ENCODE assay signal across 19 cellular contexts in genomic region chr4:81736324-81736723, GRCh38.
DNase-seq lines count a peak whose midpoint lies in the region; ATAC-seq and TF ChIP-seq lines count a peak whose summit lies in the region.
"Had no signal": no experiment of that assay in that cellular context is flagged by ENCODE, and none has a peak within 500 bp of the region (broad histone marks: within the 10 kb centered on the region; RNA-seq: fewer than 3 reads in every experiment).

No MANE protein-coding gene starts in this region.

- TF ChIP-seq CTCF in left ventricle myocardium inferior (IDR thresholded peaks at IDR 0.05; ENCODE audit: borderline replicate concordance), result peak; percentile 8
- peak; percentile 60 for TF ChIP-seq CTCF in endodermal cell (conservative IDR thresholded peaks at IDR 0.05)
- TF ChIP-seq CTCF in upper lobe of left lung (IDR thresholded peaks at IDR 0.05), result no peak

- H2AK5ac ChIP-seq in neuronal stem cell (ENCODE audit: low read depth, low read length), result no peak overlapping the region

- no peak for DNase-seq in left ventricle myocardium inferior
- no peak for DNase-seq in cardiac septum (ENCODE audit: low spot score)
- DNase-seq in OCI-M1 (lab: John Stamatoyannopoulos, UW), result peak; percentile 4
- DNase-seq in endodermal cell, result peak; percentile 60
- no peak for DNase-seq in neuronal stem cell (ENCODE audit: low spot score)
- no peak for DNase-seq in upper lobe of left lung
- DNase-seq in naive thymus-derived CD8-positive, alpha-beta T cell, result no peak
- DNase-seq in right cardiac atrium, result no peak
- DNase-seq: Calu3; CD8-positive, alpha-beta T cell; NCI-H1417 treated with DMSO at 0.1 percent for 48 hours; NCI-H1930; NCI-H2171; NCI-H446; NCI-H526 treated with DMSO at 0.1 percent for 48 hours; NK-92 treated with Interleukin-12 subunit alpha and Interleukin-12 subunit beta, amount 100 ng/mL, for 24 hours; Right ventricle myocardium superior had no signal

- no peak for TF ChIP-seq EP300 in upper lobe of left lung (IDR thresholded peaks at IDR 0.05)

- H2BK120ac ChIP-seq in neuronal stem cell (ENCODE audit: low read depth, low read length), result no peak overlapping the region

- no peak overlapping the region for H3K4me2 ChIP-seq in neuronal stem cell (ENCODE audit: insufficient read depth, low read length, poor library complexity, severe bottlenecking)
- H3K4me2 ChIP-seq: BLaER1 treated with 17β-estradiol and CSF1 and Interleukin-3, amounts not matched to agents 10 nM and 100 nM; KMS-11 had no signal

- no peak overlapping the region for H4K8ac ChIP-seq in neuronal stem cell (ENCODE audit: low read depth, low read length)

- H3K36me3 Mint-ChIP-seq in endodermal cell (ENCODE audit: low read depth), result no peaks in the 10 kb centered on the region
- no peaks in the 10 kb centered on the region for H3K36me3 Mint-ChIP-seq in naive thymus-derived CD8-positive, alpha-beta T cell
- H3K36me3 Mint-ChIP-seq: CD8-positive, alpha-beta T cell had no signal

- H2BK5ac ChIP-seq in neuronal stem cell (ENCODE audit: low read length), result no peak overlapping the region

- H3K4me1 Mint-ChIP-seq in endodermal cell, result no peaks in the 10 kb centered on the region
- H3K4me1 Mint-ChIP-seq in naive thymus-derived CD8-positive, alpha-beta T cell, result peaks cover 0 to 6% (median under 1%) of the 10 kb centered on the region in 4 donors

- no peaks in the 10 kb centered on the region for H3K79me1 ChIP-seq in neuronal stem cell (ENCODE audit: low read depth, low read length)

- H2AFZ ChIP-seq in neuronal stem cell (ENCODE audit: low read length), result no peak overlapping the region

- H3K9me3 ChIP-seq in left ventricle myocardium inferior (replicated peaks), result no peaks in the 10 kb centered on the region
- H3K9me3 ChIP-seq in endodermal cell (ENCODE audit: control insufficient read depth, low read length), result no peaks in the 10 kb centered on the region
- no peaks in the 10 kb centered on the region for H3K9me3 ChIP-seq in neuronal stem cell (replicated peaks in 1 of 2; ENCODE audit: control insufficient read depth in 2 of 2, insufficient read depth in 1 of 2, low read depth in 1 of 2, low read length in 2 of 2)
- no peaks in the 10 kb centered on the region for H3K9me3 ChIP-seq in upper lobe of left lung
- H3K9me3 ChIP-seq in right cardiac atrium (ENCODE audit: control insufficient read depth, low read length), result no peaks in the 10 kb centered on the region
- H3K9me3 ChIP-seq: BLaER1 treated with 17β-estradiol and CSF1 and Interleukin-3, amounts not matched to agents 10 nM and 100 nM had no signal

- no peak overlapping the region for H3K4ac ChIP-seq in neuronal stem cell (ENCODE audit: low read length)

- H2BK12ac ChIP-seq in neuronal stem cell (ENCODE audit: low read length), result no peak overlapping the region

- H3K27me3 Mint-ChIP-seq in endodermal cell (ENCODE audit: insufficient read depth), result no peaks in the 10 kb centered on the region
- H3K27me3 Mint-ChIP-seq in naive thymus-derived CD8-positive, alpha-beta T cell, result no peaks in the 10 kb centered on the region

- H3K9me3 Mint-ChIP-seq in endodermal cell, result no peaks in the 10 kb centered on the region
- no peaks in the 10 kb centered on the region for H3K9me3 Mint-ChIP-seq in naive thymus-derived CD8-positive, alpha-beta T cell
- H3K9me3 Mint-ChIP-seq: CD8-positive, alpha-beta T cell had no signal

- POLR2A ChIA-PET in naive thymus-derived CD8-positive, alpha-beta T cell (lab: Charles Lee), result no interaction called here

- H3K36me3 ChIP-seq in left ventricle myocardium inferior (no peaks in the 10 kb centered on the region), endodermal cell (ENCODE audit: control insufficient read depth, insufficient read depth, low read length) (no peaks in the 10 kb centered on the region), neuronal stem cell (replicated peaks in 1 of 2; ENCODE audit: control insufficient read depth in 2 of 2, insufficient read depth in 2 of 2, low read length in 2 of 2) (no peaks in the 10 kb centered on the region), upper lobe of left lung (no peaks in the 10 kb centered on the region)
- H3K36me3 ChIP-seq: BLaER1 treated with 17β-estradiol and CSF1 and Interleukin-3, amounts not matched to agents 10 nM and 100 nM had no signal

- no peak overlapping the region for H3K23ac ChIP-seq in neuronal stem cell (ENCODE audit: low read depth, low read length, poor library complexity)

- no peak overlapping the region for H3K27ac Mint-ChIP-seq in endodermal cell
- H3K27ac Mint-ChIP-seq in naive thymus-derived CD8-positive, alpha-beta T cell, result no peak overlapping the region
- H3K27ac Mint-ChIP-seq: CD8-positive, alpha-beta T cell had no signal

- H3K18ac ChIP-seq in neuronal stem cell (ENCODE audit: low read length), result peak overlapping the region; percentile 51

- H3K27ac ChIP-seq in left ventricle myocardium inferior (replicated peaks) (no peak overlapping the region), endodermal cell (ENCODE audit: low read depth, low read length) (no peak overlapping the region), neuronal stem cell (replicated peaks; ENCODE audit: low read length) (no peak overlapping the region), upper lobe of left lung (no peak overlapping the region), right cardiac atrium (ENCODE audit: low read length) (no peak overlapping the region)
- H3K27ac ChIP-seq: BLaER1 treated with 17β-estradiol and CSF1 and Interleukin-3, amounts not matched to agents 10 nM and 100 nM; KMS-11 had no signal

- no peak overlapping the region for H3K4me3 Mint-ChIP-seq in endodermal cell
- H3K4me3 Mint-ChIP-seq in naive thymus-derived CD8-positive, alpha-beta T cell, result no peak overlapping the region
- H3K4me3 Mint-ChIP-seq: CD8-positive, alpha-beta T cell had no signal

- H3K27me3 ChIP-seq in left ventricle myocardium inferior (ENCODE audit: low read depth) (no peaks in the 10 kb centered on the region), endodermal cell (ENCODE audit: control insufficient read depth, insufficient read depth, low read length, poor library complexity, severe bottlenecking) (no peaks in the 10 kb centered on the region), neuronal stem cell (ENCODE audit: control insufficient read depth in 3 of 3, insufficient read depth in 3 of 3, low read depth in 1 of 3, low read length in 3 of 3) (no peaks in the 10 kb centered on the region), upper lobe of left lung (no peaks in the 10 kb centered on the region), right cardiac atrium (ENCODE audit: control insufficient read depth, insufficient read depth) (no peaks in the 10 kb centered on the region)
- H3K27me3 ChIP-seq: BLaER1 treated with 17β-estradiol and CSF1 and Interleukin-3, amounts not matched to agents 10 nM and 100 nM had no signal

- H3K14ac ChIP-seq in neuronal stem cell (ENCODE audit: low read length), result no peak overlapping the region

- ATAC-seq in upper lobe of left lung (ENCODE audit: low FRiP score in 2 of 2) (no peak), right cardiac atrium (no peak)
- no peak for ATAC-seq in naive thymus-derived CD8-positive, alpha-beta T cell
- ATAC-seq: CD8-positive, alpha-beta T cell had no signal

- no peak overlapping the region for H2BK15ac ChIP-seq in neuronal stem cell (ENCODE audit: low read length)

- intact Hi-C loops in left ventricle myocardium inferior (cut with micrococcal nuclease) (no loop called here), cardiac septum (cut with DNase I) (loop anchor here (10.0 kb wide), 1 partner anchor 108 kb away; no protein-coding TSS in a partner anchor), right cardiac atrium (cut with DNase I) (no loop called here)

- H3K4me1 ChIP-seq in left ventricle myocardium inferior (no peaks in the 10 kb centered on the region), endodermal cell (ENCODE audit: control insufficient read depth, insufficient read depth, low read length) (no peaks in the 10 kb centered on the region), neuronal stem cell (ENCODE audit: control insufficient read depth in 2 of 2, insufficient read depth in 1 of 2, low read depth in 1 of 2, low read length in 2 of 2) (peaks cover 0 to 2% of the 10 kb centered on the region in 2 donors), upper lobe of left lung (no peaks in the 10 kb centered on the region), right cardiac atrium (ENCODE audit: control insufficient read depth, insufficient read depth, low read length) (no peaks in the 10 kb centered on the region)

- H3K9ac ChIP-seq in endodermal cell (ENCODE audit: extremely low read depth, low read length, poor library complexity, severe bottlenecking), result no peak overlapping the region
- H3K9ac ChIP-seq in neuronal stem cell (ENCODE audit: low read depth, low read length, poor library complexity), result no peak overlapping the region
- H3K9ac ChIP-seq: BLaER1 treated with 17β-estradiol and CSF1 and Interleukin-3, amounts not matched to agents 10 nM and 100 nM; KMS-11 had no signal

- H4K91ac ChIP-seq in neuronal stem cell (ENCODE audit: low read depth, low read length, poor library complexity), result no peak overlapping the region

- no peak for TF ChIP-seq POLR2A in upper lobe of left lung (IDR thresholded peaks at IDR 0.05)

- H3K4me3 ChIP-seq in left ventricle myocardium inferior (no peak overlapping the region), endodermal cell (ENCODE audit: low read length) (no peak overlapping the region), neuronal stem cell (ENCODE audit: low read length in 2 of 2) (no peak overlapping the region), upper lobe of left lung (no peak overlapping the region), right cardiac atrium (ENCODE audit: low read length) (no peak overlapping the region)
- H3K4me3 ChIP-seq: BLaER1 treated with 17β-estradiol and CSF1 and Interleukin-3, amounts not matched to agents 10 nM and 100 nM had no signal

- WGBS in endodermal cell (ENCODE audit: insufficient coverage in 1 of 2, insufficient read length in 1 of 2), 2 experiments, result 82 to 100% methylated on average over 1 to 2 of the region's 2 CpGs
- no CpG with 5 or more reads among the region's 2 CpGs for WGBS in neuronal stem cell (ENCODE audit: extremely low coverage in 2 of 2, insufficient read length in 2 of 2, insufficient replicate concordance in 1 of 2), 2 donors
- 90% methylated on average over 2 of the region's 2 CpGs for WGBS in upper lobe of left lung, 2 donors
- 90% methylated on average over 2 of the region's 2 CpGs for WGBS in right cardiac atrium

Comparison
In these comparisons a context has a peak if more than half of its experiments do, and no peak if none do; other contexts are left out.
1. DNase-seq: peak in OCI-M1 (single experiment) and endodermal cell (single experiment); none in left ventricle myocardium inferior (single experiment), cardiac septum (single experiment), neuronal stem cell (single experiment), upper lobe of left lung (0 of 2), naive thymus-derived CD8-positive, alpha-beta T cell (0 of 10) and right cardiac atrium (0 of 3).
2. CTCF ChIP-seq: peak in left ventricle myocardium inferior (single experiment) and endodermal cell (single experiment); none in upper lobe of left lung (0 of 6).